Comparison of ENCODE assay signal across 18 cellular contexts in the genomic region with DNA sequence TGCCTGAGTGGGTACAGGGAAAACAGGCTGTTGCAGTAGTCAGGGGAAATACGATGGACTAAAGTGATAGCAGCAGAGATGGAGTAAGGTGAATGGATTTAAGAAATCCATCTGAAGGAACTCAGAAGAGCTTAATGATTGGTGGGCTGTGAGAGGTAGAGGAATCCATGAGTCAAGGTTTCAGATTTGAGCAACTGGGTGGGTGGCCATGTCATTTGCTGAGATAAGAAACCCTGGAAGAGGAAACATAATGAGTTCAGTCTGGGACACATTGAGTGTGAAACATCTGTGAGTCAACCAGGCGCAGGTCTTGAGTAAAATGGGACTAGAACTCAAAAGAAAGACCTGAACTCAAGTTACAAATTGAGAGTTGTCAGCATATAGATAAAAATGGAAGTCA. TPM values are rescaled to one million over a fixed set of nuclear protein-coding genes. Genes with fewer than 3 reads are reported as not detected.
DNase-seq lines count a peak whose midpoint lies in the region; ATAC-seq and TF ChIP-seq lines count a peak whose summit lies in the region.
"Had no signal": no experiment of that assay in that cellular context is flagged by ENCODE, and none has a peak within 500 bp of the region (broad histone marks: within the 10 kb centered on the region; RNA-seq: fewer than 3 reads in every experiment).

No MANE protein-coding gene starts in this region.

- H3K27me3 Mint-ChIP-seq in progenitor cell of endocrine pancreas, result no peaks in the 10 kb centered on the region
- H3K27me3 Mint-ChIP-seq: CD4-positive, alpha-beta T cell had no signal

- H3K27ac Mint-ChIP-seq in progenitor cell of endocrine pancreas, result peak overlapping the region; percentile 46
- H3K27ac Mint-ChIP-seq: CD4-positive, alpha-beta T cell had no signal

- no peaks in the 10 kb centered on the region for H3K9me3 Mint-ChIP-seq in progenitor cell of endocrine pancreas (ENCODE audit: low read depth)
- H3K9me3 Mint-ChIP-seq: CD4-positive, alpha-beta T cell had no signal

- peaks cover 20% of the 10 kb centered on the region for H3K4me1 Mint-ChIP-seq in progenitor cell of endocrine pancreas (ENCODE audit: low read depth)

- no peak overlapping the region for H3K4me3 Mint-ChIP-seq in progenitor cell of endocrine pancreas (ENCODE audit: low read depth)
- H3K4me3 Mint-ChIP-seq: CD4-positive, alpha-beta T cell had no signal

- no peak for TF ChIP-seq CTCF in progenitor cell of endocrine pancreas (IDR thresholded peaks at IDR 0.05; ENCODE audit: unreplicated experiment)

- H3K36me3 Mint-ChIP-seq in progenitor cell of endocrine pancreas (ENCODE audit: insufficient read depth), result no peaks in the 10 kb centered on the region

- ATAC-seq in activated CD4-positive, CD25-positive, alpha-beta regulatory T cell treated with anti-CD3 and anti-CD28 coated beads, Interleukin-2, amount 50 U/mL, for 24 hours, result peak; percentile 88 to 92
- ATAC-seq in HG02884 (IDR thresholded peaks at IDR 0.05; ENCODE audit: unreplicated experiment) (peak; percentile 64), HG03520 (IDR thresholded peaks at IDR 0.05; ENCODE audit: unreplicated experiment) (no peak)
- ATAC-seq: A549, GM12878, left lobe of liver, pancreas had no signal

- no peak for DNase-seq in activated CD4-positive, CD25-positive, alpha-beta regulatory T cell (lab: John Stamatoyannopoulos, UW)
- DNase-seq in amniotic epithelial cell (ENCODE audit: low read depth), result peak; percentile 91
- DNase-seq in progenitor cell of endocrine pancreas (ENCODE audit: low spot score, unreplicated experiment), result no peak
- DNase-seq in SIG-M5 treated with dmso at 0.1 percent for 504 hours (lab: John Stamatoyannopoulos, UW; ENCODE audit: unreplicated experiment), result no peak
- no peak for DNase-seq in foreskin melanocyte
- DNase-seq: amniotic stem cell; CD4-positive, alpha-beta T cell; cortex of kidney; NCI-H187 treated with DMSO at 0.1 percent for 48 hours; pancreas; Peyer's patch; spleen had no signal

RNA-seq across cellular contexts. Expression of gene ASNSD1, which starts 19.7 kb away (rescaled TPM):
- total RNA-seq in progenitor cell of endocrine pancreas, result 38.2 and 38.6 TPM in 2 replicates

RNA-seq across cellular contexts. Expression of gene ANKAR, which starts 32.9 kb away (rescaled TPM):
- total RNA-seq in progenitor cell of endocrine pancreas, result 9.0 and 10.3 TPM in 2 replicates
